In genomic region chr17:31531336-31532160, GRCh38 we compare ENCODE assay signal across 18 cellular contexts.
"Had no signal": no experiment of that assay in that cellular context is flagged by ENCODE, and none has a peak within 500 bp of the region (broad histone marks: within the 10 kb centered on the region; RNA-seq: fewer than 3 reads in every experiment).

No MANE protein-coding gene starts in this region.

- H3K36me3 ChIP-seq: ovary, uterus had no signal

- H3K9me3 ChIP-seq: ovary, uterus had no signal

- FAIRE-seq: small intestine had no signal

- H3K4me3 ChIP-seq: dorsolateral prefrontal cortex, ovary, uterus had no signal

- ATAC-seq: left lobe of liver; naive thymus-derived CD4-positive, alpha-beta T cell had no signal

- H3K27me3 ChIP-seq: dorsolateral prefrontal cortex, ovary, uterus had no signal

- H3K36me3 Mint-ChIP-seq: type B pancreatic cell had no signal

- H3K4me1 ChIP-seq: uterus had no signal

- H3K27ac Mint-ChIP-seq: nephron progenitor cell, progenitor cell of endocrine pancreas, type B pancreatic cell had no signal

- H3K4me3 Mint-ChIP-seq: naive thymus-derived CD4-positive, alpha-beta T cell; nephron progenitor cell; type B pancreatic cell had no signal

- H3K9me3 Mint-ChIP-seq: naive thymus-derived CD4-positive, alpha-beta T cell; nephron progenitor cell; type B pancreatic cell had no signal

- DNase-seq: cortex of kidney; dorsolateral prefrontal cortex; effector CD8-positive, alpha-beta T cell; foreskin melanocyte; hippocampal formation; kidney glomerular epithelial cell; mammary epithelial cell; naive thymus-derived CD4-positive, alpha-beta T cell; nephron progenitor cell; right cardiac atrium; small intestine; stimulated activated CD4-positive, alpha-beta T cell treated with anti-CD3 and anti-CD28 coated beads, Interleukin-2, amount 100 ng/mL, for 48 hours; stimulated activated naive CD4-positive, alpha-beta T cell treated with Interleukin-2 at 50 U/mL for 16 hours; uterus had no signal

- H3K27me3 Mint-ChIP-seq: naive thymus-derived CD4-positive, alpha-beta T cell; progenitor cell of endocrine pancreas; type B pancreatic cell had no signal
